16 cellular contexts compared by ENCODE assay signal in genomic region chr16:19589106-19589505, GRCh38. TPM values are rescaled to one million over a fixed set of nuclear protein-coding genes. Genes with fewer than 3 reads are reported as not detected.
DNase-seq lines count a peak whose midpoint lies in the region; ATAC-seq and TF ChIP-seq lines count a peak whose summit lies in the region.
"Had no signal": no experiment of that assay in that cellular context is flagged by ENCODE, and none has a peak within 500 bp of the region (broad histone marks: within the 10 kb centered on the region; RNA-seq: fewer than 3 reads in every experiment).

No MANE protein-coding gene starts in this region.

- H3K9ac ChIP-seq in fibroblast of lung (ENCODE audit: insufficient read depth, low read length) (peak overlapping the region; percentile 8), neural progenitor cell (no peak overlapping the region)

- H3K36me3 Mint-ChIP-seq in activated T-helper 17 cell treated with anti-CD3 and anti-CD28 coated beads, Interleukin-2, amount 50 U/mL, for 72 hours (ENCODE audit: low read depth) = peaks cover 81% of the 10 kb centered on the region
- H3K36me3 Mint-ChIP-seq in stimulated activated memory B cell treated with anti-CD40 and anti-IgM and Interleukin-4, amounts not matched to agents 10 μg/mL and 1 μg/mL and 100 μg/mL, for 72 hours = peaks cover 71% of the 10 kb centered on the region
- peaks cover 13% of the 10 kb centered on the region for H3K36me3 Mint-ChIP-seq in neural progenitor cell

- H3K36me3 ChIP-seq in fibroblast of lung (ENCODE audit: control insufficient read depth, insufficient read depth, low read length) (no peaks in the 10 kb centered on the region), neural progenitor cell (no peaks in the 10 kb centered on the region)

- no peaks in the 10 kb centered on the region for H3K27me3 Mint-ChIP-seq in activated T-helper 17 cell treated with anti-CD3 and anti-CD28 coated beads, Interleukin-2, amount 50 U/mL, for 72 hours
- no peaks in the 10 kb centered on the region for H3K27me3 Mint-ChIP-seq in stimulated activated memory B cell treated with anti-CD40 and anti-IgM and Interleukin-4, amounts not matched to agents 10 μg/mL and 1 μg/mL and 100 μg/mL, for 72 hours
- H3K27me3 Mint-ChIP-seq in neural progenitor cell (ENCODE audit: insufficient read depth, low read depth) = no peaks in the 10 kb centered on the region
- H3K27me3 Mint-ChIP-seq: activated naive CD8-positive, alpha-beta T cell; naive thymus-derived CD4-positive, alpha-beta T cell had no signal

- DNase-seq in AG04450 (ENCODE audit: low read depth, low spot score) = no peak
- DNase-seq in fibroblast of lung (ENCODE audit: low read depth in 2 of 2) = no peak
- DNase-seq in activated naive CD4-positive, alpha-beta T cell (lab: John Stamatoyannopoulos, UW) = no peak
- DNase-seq in neural progenitor cell (ENCODE audit: low spot score) = no peak
- DNase-seq in T-helper 1 cell = no peak
- DNase-seq: gastrocnemius medialis; naive thymus-derived CD4-positive, alpha-beta T cell; NCI-H1105; NCI-H2081 treated with DMSO at 0.1 percent for 48 hours; NCI-H446 treated with DMSO at 0.1 percent for 48 hours; stimulated activated naive CD4-positive, alpha-beta T cell treated with Interleukin-2 at 50 U/mL for 16 hours; T1000 had no signal

- H3K4me3 ChIP-seq in AG04450 (ENCODE audit: low read depth, low read length) (no peak overlapping the region), fibroblast of lung (replicated peaks in 1 of 4; ENCODE audit: control extremely low read depth in 1 of 4, insufficient read depth in 1 of 4, low read depth in 3 of 4, low read length in 4 of 4) (no peak overlapping the region), neural progenitor cell (no peak overlapping the region)
- H3K4me3 ChIP-seq: gastrocnemius medialis had no signal

- H3K4me3 Mint-ChIP-seq in activated T-helper 17 cell treated with anti-CD3 and anti-CD28 coated beads, Interleukin-2, amount 50 U/mL, for 72 hours = no peak overlapping the region
- no peak overlapping the region for H3K4me3 Mint-ChIP-seq in stimulated activated memory B cell treated with anti-CD40 and anti-IgM and Interleukin-4, amounts not matched to agents 10 μg/mL and 1 μg/mL and 100 μg/mL, for 72 hours
- H3K4me3 Mint-ChIP-seq in neural progenitor cell = no peak overlapping the region
- H3K4me3 Mint-ChIP-seq: activated naive CD8-positive, alpha-beta T cell; naive thymus-derived CD4-positive, alpha-beta T cell had no signal

- no peaks in the 10 kb centered on the region for H3K9me3 Mint-ChIP-seq in activated T-helper 17 cell treated with anti-CD3 and anti-CD28 coated beads, Interleukin-2, amount 50 U/mL, for 72 hours
- no peaks in the 10 kb centered on the region for H3K9me3 Mint-ChIP-seq in stimulated activated memory B cell treated with anti-CD40 and anti-IgM and Interleukin-4, amounts not matched to agents 10 μg/mL and 1 μg/mL and 100 μg/mL, for 72 hours
- H3K9me3 Mint-ChIP-seq in neural progenitor cell = no peaks in the 10 kb centered on the region
- H3K9me3 Mint-ChIP-seq: naive thymus-derived CD4-positive, alpha-beta T cell had no signal

- TF ChIP-seq CTCF in AG04450 (IDR thresholded peaks at IDR 0.05; ENCODE audit: low read depth, low read length) = no peak
- TF ChIP-seq CTCF in fibroblast of lung (conservative IDR thresholded peaks at IDR 0.05 in 1 of 2, IDR thresholded peaks at IDR 0.05 in 1 of 2; ENCODE audit: low read depth in 1 of 2, low read length in 2 of 2) = no peak
- TF ChIP-seq CTCF in neural progenitor cell (IDR thresholded peaks at IDR 0.05) = no peak

- H3K9me3 ChIP-seq in AG04450 (ENCODE audit: control insufficient read depth, insufficient read depth, low read length) = no peaks in the 10 kb centered on the region
- H3K9me3 ChIP-seq in fibroblast of lung (ENCODE audit: control insufficient read depth, insufficient read depth, low read depth, low read length) = no peaks in the 10 kb centered on the region
- no peaks in the 10 kb centered on the region for H3K9me3 ChIP-seq in neural progenitor cell (ENCODE audit: low read depth)
- H3K9me3 ChIP-seq: gastrocnemius medialis had no signal

- ATAC-seq in activated T-helper 17 cell treated with anti-CD3 and anti-CD28 coated beads, Interleukin-2, amount 50 U/mL, for 72 hours (replicated peaks) = no peak
- peak; percentile 48 for ATAC-seq in stimulated activated memory B cell treated with anti-CD40 and anti-IgM and Interleukin-4, amounts not matched to agents 10 μg/mL and 1 μg/mL and 100 μg/mL, for 72 hours
- ATAC-seq in GM18868 (IDR thresholded peaks at IDR 0.05; ENCODE audit: unreplicated experiment) = no peak
- ATAC-seq: gastrocnemius medialis; naive thymus-derived CD4-positive, alpha-beta T cell had no signal

- peaks cover 5% of the 10 kb centered on the region for H3K4me1 Mint-ChIP-seq in activated T-helper 17 cell treated with anti-CD3 and anti-CD28 coated beads, Interleukin-2, amount 50 U/mL, for 72 hours
- H3K4me1 Mint-ChIP-seq in stimulated activated memory B cell treated with anti-CD40 and anti-IgM and Interleukin-4, amounts not matched to agents 10 μg/mL and 1 μg/mL and 100 μg/mL, for 72 hours = peaks cover 7% of the 10 kb centered on the region
- H3K4me1 Mint-ChIP-seq in neural progenitor cell = peaks cover 3% of the 10 kb centered on the region
- H3K4me1 Mint-ChIP-seq: naive thymus-derived CD4-positive, alpha-beta T cell had no signal

- no peaks in the 10 kb centered on the region for H3K27me3 ChIP-seq in AG04450 (ENCODE audit: control insufficient read depth, insufficient read depth, low read length)
- no peaks in the 10 kb centered on the region for H3K27me3 ChIP-seq in fibroblast of lung (ENCODE audit: control insufficient read depth, insufficient read depth, low read length)
- H3K27me3 ChIP-seq in neural progenitor cell = no peaks in the 10 kb centered on the region
- H3K27me3 ChIP-seq: gastrocnemius medialis had no signal

- H2AFZ ChIP-seq in fibroblast of lung (ENCODE audit: low read length) = no peak overlapping the region
- H2AFZ ChIP-seq in neural progenitor cell (replicated peaks) = no peak overlapping the region

- no peaks in the 10 kb centered on the region for H3F3A ChIP-seq in neural progenitor cell (ENCODE audit: low read depth)

- H3K4me1 ChIP-seq in fibroblast of lung (ENCODE audit: control insufficient read depth, extremely low read depth, insufficient read depth, low read length) = peaks cover 8% of the 10 kb centered on the region
- no peaks in the 10 kb centered on the region for H3K4me1 ChIP-seq in neural progenitor cell
- H3K4me1 ChIP-seq: gastrocnemius medialis had no signal

- POLR2A ChIA-PET in AG04450 (lab: Yijun Ruan, JAX) = interaction anchor here (0.8 to 1.9 kb wide), 4 partner anchors 34 to 522 kb away, joined by 3 to 12 read pairs (median 4); partner anchors contain the start of genes COQ7 and VPS35L

- no peaks in the 10 kb centered on the region for H3K79me2 ChIP-seq in fibroblast of lung (ENCODE audit: control insufficient read depth, insufficient read depth, low read length)
- no peaks in the 10 kb centered on the region for H3K79me2 ChIP-seq in neural progenitor cell (ENCODE audit: low read depth)

- CTCF ChIA-PET in AG04450 (lab: Charles Lee) = interaction anchor here (0.9 to 2.4 kb wide), 4 partner anchors 12 to 318 kb away, joined by 3 to 14 read pairs (median 7); partner anchors contain the start of gene VPS35L

- no peaks in the 10 kb centered on the region for H4K20me1 ChIP-seq in fibroblast of lung (ENCODE audit: control insufficient read depth, extremely low read depth, insufficient read depth, low read length)
- H4K20me1 ChIP-seq in neural progenitor cell (ENCODE audit: low read depth) = no peaks in the 10 kb centered on the region

- H3K4me2 ChIP-seq in fibroblast of lung (ENCODE audit: extremely low read depth, insufficient read depth, low read length) (no peak overlapping the region), neural progenitor cell (no peak overlapping the region)

- H3K27ac Mint-ChIP-seq in activated T-helper 17 cell treated with anti-CD3 and anti-CD28 coated beads, Interleukin-2, amount 50 U/mL, for 72 hours = peak overlapping the region; percentile 52
- no peak overlapping the region for H3K27ac Mint-ChIP-seq in stimulated activated memory B cell treated with anti-CD40 and anti-IgM and Interleukin-4, amounts not matched to agents 10 μg/mL and 1 μg/mL and 100 μg/mL, for 72 hours
- H3K27ac Mint-ChIP-seq in neural progenitor cell = no peak overlapping the region

- H3K27ac ChIP-seq in AG04450 (ENCODE audit: low read depth, low read length) = peak overlapping the region; percentile 68
- peak overlapping the region; percentile 66 for H3K27ac ChIP-seq in fibroblast of lung (ENCODE audit: insufficient read depth, low read length)
- no peak overlapping the region for H3K27ac ChIP-seq in neural progenitor cell
- H3K27ac ChIP-seq: gastrocnemius medialis had no signal

RNA-seq across cellular contexts. Expression of gene VPS35L, which starts 33.6 kb away (rescaled TPM):
- polyA plus RNA-seq in AG04450 (2011; rRNA removed) = 67.1 and 77.8 TPM in 2 replicates
- 90.3 and 146 TPM in 2 replicates for polyA minus RNA-seq in AG04450 (2011; rRNA and poly(A)+ RNA removed)
- total RNA-seq in activated T-helper 17 cell treated with anti-CD3 and anti-CD28 coated beads, Interleukin-2, amount 50 U/mL, for 72 hours = 10 to 100 TPM; 38.2 to 40.8 TPM
- total RNA-seq in fibroblast of lung = 28.5 and 46.7 TPM in 2 replicates
- polyA plus RNA-seq in fibroblast of lung = 54.7 and 72.2 TPM in 2 replicates
- 53.3 and 59.1 TPM in 2 replicates for polyA plus RNA-seq in fibroblast of lung (2012)
- 149 and 153 TPM in 2 replicates for polyA minus RNA-seq in fibroblast of lung (ENCODE audit: low replicate concordance)
- total RNA-seq in neural progenitor cell (ENCODE audit: low replicate concordance) = 47.3 and 57.1 TPM in 2 replicates
